ENCODE assay signal across 22 cellular contexts in genomic region chr20:53133134-53133533, GRCh38.
DNase-seq lines count a peak whose midpoint lies in the region; ATAC-seq, FAIRE-seq and TF ChIP-seq lines count a peak whose summit lies in the region.
"Had no signal": no experiment of that assay in that cellular context is flagged by ENCODE, and none has a peak within 500 bp of the region (broad histone marks: within the 10 kb centered on the region; RNA-seq: fewer than 3 reads in every experiment).

No MANE protein-coding gene starts in this region.

- no peaks in the 10 kb centered on the region for H3K27me3 ChIP-seq in breast epithelium
- no peaks in the 10 kb centered on the region for H3K27me3 ChIP-seq in tibial nerve

- H3K27ac ChIP-seq in breast epithelium (no peak overlapping the region), tibial nerve (peak overlapping the region in 2 of 4 donors; percentile 5 to 68)
- H3K27ac ChIP-seq: A549 had no signal

- no peak for TF ChIP-seq CTCF in breast epithelium (IDR thresholded peaks at IDR 0.05)
- no peak for TF ChIP-seq CTCF in tibial nerve (IDR thresholded peaks at IDR 0.05)

- FAIRE-seq in urothelium cell line (lab: Jason Lieb, UNC): peak; percentile 42
- FAIRE-seq: A549, D721Med, GM18507 had no signal

- peak overlapping the region; percentile 1 for H3K27ac Mint-ChIP-seq in activated T-cell treated with anti-CD3 and anti-CD28 coated beads, Interleukin-2, amount 50 U/mL, for 72 hours
- H3K27ac Mint-ChIP-seq in activated T-cell treated with anti-CD3 and anti-CD28 coated beads, Interleukin-2, amount 50 U/mL, for 24 hours: no peak overlapping the region
- H3K27ac Mint-ChIP-seq in activated T-helper 17 cell treated with anti-CD3 and anti-CD28 coated beads, Interleukin-2, amount 50 U/mL, for 72 hours: peak overlapping the region; percentile 58
- H3K27ac Mint-ChIP-seq: B cell, GM23338 had no signal

- H3K36me3 ChIP-seq in breast epithelium (no peaks in the 10 kb centered on the region), tibial nerve (no peaks in the 10 kb centered on the region)
- H3K36me3 ChIP-seq: HAP-1 had no signal

- TF ChIP-seq EP300 in tibial nerve (IDR thresholded peaks at IDR 0.05): no peak

- no peak for DNase-seq in activated T-cell treated with anti-CD3 and anti-CD28 coated beads, Interleukin-2, amount 50 U/mL, for 72 hours
- DNase-seq in activated T-cell treated with anti-CD3 and anti-CD28 coated beads, Interleukin-2, amount 50 U/mL, for 24 hours: no peak
- DNase-seq in NCI-H2107 (lab: John Stamatoyannopoulos, UW) (peak; percentile 17), urothelium cell line (ENCODE audit: low spot score) (no peak), breast epithelium (ENCODE audit: low spot score in 2 of 2) (no peak), tibial nerve (ENCODE audit: low spot score in 2 of 2) (no peak)
- DNase-seq: DMS53; GDM1; IMR-90; MV-4-11; NCI-H1694 treated with DMSO at 0.1 percent for 48 hours; NCI-H2171 treated with DMSO at 0.1 percent for 48 hours; NK-92 treated with Interleukin-12 subunit alpha and Interleukin-12 subunit beta, amount 100 ng/mL, for 24 hours; SIG-M5 had no signal

- H3K4me3 Mint-ChIP-seq in activated T-cell treated with anti-CD3 and anti-CD28 coated beads, Interleukin-2, amount 50 U/mL, for 72 hours: no peak overlapping the region
- no peak overlapping the region for H3K4me3 Mint-ChIP-seq in activated T-cell treated with anti-CD3 and anti-CD28 coated beads, Interleukin-2, amount 50 U/mL, for 24 hours
- no peak overlapping the region for H3K4me3 Mint-ChIP-seq in activated T-helper 17 cell treated with anti-CD3 and anti-CD28 coated beads, Interleukin-2, amount 50 U/mL, for 72 hours
- H3K4me3 Mint-ChIP-seq: B cell, GM23338 had no signal

- H3K36me3 Mint-ChIP-seq in activated T-cell treated with anti-CD3 and anti-CD28 coated beads, Interleukin-2, amount 50 U/mL, for 72 hours (ENCODE audit: insufficient read depth in 2 of 2): peaks cover 0 to 2% of the 10 kb centered on the region in 2 donors
- H3K36me3 Mint-ChIP-seq in activated T-cell treated with anti-CD3 and anti-CD28 coated beads, Interleukin-2, amount 50 U/mL, for 24 hours (ENCODE audit: low read depth): peaks cover 2% of the 10 kb centered on the region
- H3K36me3 Mint-ChIP-seq in activated T-helper 17 cell treated with anti-CD3 and anti-CD28 coated beads, Interleukin-2, amount 50 U/mL, for 72 hours (ENCODE audit: low read depth): peaks cover 9% of the 10 kb centered on the region

- peaks cover 28% of the 10 kb centered on the region for H3K4me1 Mint-ChIP-seq in activated T-cell treated with anti-CD3 and anti-CD28 coated beads, Interleukin-2, amount 50 U/mL, for 72 hours (ENCODE audit: low read depth)
- peaks cover 33% of the 10 kb centered on the region for H3K4me1 Mint-ChIP-seq in activated T-cell treated with anti-CD3 and anti-CD28 coated beads, Interleukin-2, amount 50 U/mL, for 24 hours (ENCODE audit: low read depth)
- peaks cover 21% of the 10 kb centered on the region for H3K4me1 Mint-ChIP-seq in activated T-helper 17 cell treated with anti-CD3 and anti-CD28 coated beads, Interleukin-2, amount 50 U/mL, for 72 hours
- H3K4me1 Mint-ChIP-seq: B cell had no signal

- H3K4me1 ChIP-seq in breast epithelium (no peaks in the 10 kb centered on the region), tibial nerve (peaks cover 0 to 4% (median 0%) of the 10 kb centered on the region in 4 donors)
- H3K4me1 ChIP-seq: A549, HAP-1 had no signal

- H3K9me3 Mint-ChIP-seq in activated T-cell treated with anti-CD3 and anti-CD28 coated beads, Interleukin-2, amount 50 U/mL, for 72 hours: no peaks in the 10 kb centered on the region
- no peaks in the 10 kb centered on the region for H3K9me3 Mint-ChIP-seq in activated T-cell treated with anti-CD3 and anti-CD28 coated beads, Interleukin-2, amount 50 U/mL, for 24 hours
- peaks cover 3% of the 10 kb centered on the region for H3K9me3 Mint-ChIP-seq in activated T-helper 17 cell treated with anti-CD3 and anti-CD28 coated beads, Interleukin-2, amount 50 U/mL, for 72 hours
- H3K9me3 Mint-ChIP-seq: GM23338 had no signal

- WGBS in tibial nerve, 2 donors: 68 to 71% methylated on average over 4 of the region's 4 CpGs

- peaks cover 20% of the 10 kb centered on the region for H3K27me3 Mint-ChIP-seq in activated T-cell treated with anti-CD3 and anti-CD28 coated beads, Interleukin-2, amount 50 U/mL, for 72 hours (ENCODE audit: low read depth)
- H3K27me3 Mint-ChIP-seq in activated T-cell treated with anti-CD3 and anti-CD28 coated beads, Interleukin-2, amount 50 U/mL, for 24 hours: peaks cover 7% of the 10 kb centered on the region
- peaks cover 12% of the 10 kb centered on the region for H3K27me3 Mint-ChIP-seq in activated T-helper 17 cell treated with anti-CD3 and anti-CD28 coated beads, Interleukin-2, amount 50 U/mL, for 72 hours

- ATAC-seq in activated T-cell treated with anti-CD3 and anti-CD28 coated beads, Interleukin-2, amount 50 U/mL, for 72 hours (replicated peaks in 1 of 2): no peak
- no peak for ATAC-seq in activated T-helper 17 cell treated with anti-CD3 and anti-CD28 coated beads, Interleukin-2, amount 50 U/mL, for 72 hours (replicated peaks)
- ATAC-seq: A549, GM23338, Panc1 had no signal

- intact Hi-C loops in breast epithelium (cut with DNase I; ENCODE audit: low total_unique reads): no loop called here

- H3K9me3 ChIP-seq in breast epithelium (no peaks in the 10 kb centered on the region), tibial nerve (no peaks in the 10 kb centered on the region)
- H3K9me3 ChIP-seq: A549, HAP-1 had no signal

- H3K4me3 ChIP-seq in breast epithelium (no peak overlapping the region), tibial nerve (no peak overlapping the region)
- H3K4me3 ChIP-seq: A549, GM23338, HAP-1 had no signal

- no peak for TF ChIP-seq POLR2A in breast epithelium (IDR thresholded peaks at IDR 0.05)
- no peak for TF ChIP-seq POLR2A in tibial nerve (IDR thresholded peaks at IDR 0.05)
